ENCODE assay signal across 9 cellular contexts in the genomic region with DNA sequence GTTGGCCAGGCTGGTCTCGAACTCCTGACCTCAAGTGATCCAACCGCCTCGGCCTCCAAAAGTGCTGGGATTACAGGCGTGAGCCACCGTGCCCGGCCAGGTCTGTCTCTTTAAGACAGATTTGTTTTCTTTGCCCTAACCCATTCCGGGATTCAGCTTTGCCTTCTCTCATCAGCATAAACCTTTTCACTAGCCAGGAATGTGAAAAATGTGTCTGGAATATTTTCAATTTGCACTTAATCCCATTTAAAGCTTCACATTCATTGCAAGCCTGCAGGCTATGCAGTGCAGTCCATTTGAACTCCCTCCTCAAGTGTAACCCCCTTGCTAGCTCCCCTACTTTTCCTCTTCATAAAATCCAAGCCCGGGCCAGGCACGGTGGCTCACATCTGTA. TPM values are rescaled to one million over a fixed set of nuclear protein-coding genes. Genes with fewer than 3 reads are reported as not detected.
DNase-seq lines count a peak whose midpoint lies in the region; ATAC-seq and TF ChIP-seq lines count a peak whose summit lies in the region.
"Had no signal": no experiment of that assay in that cellular context is flagged by ENCODE, and none has a peak within 500 bp of the region (broad histone marks: within the 10 kb centered on the region; RNA-seq: fewer than 3 reads in every experiment).

No MANE protein-coding gene starts in this region.

- no peak overlapping the region for H2BK20ac ChIP-seq in H9 (ENCODE audit: low read depth, low read length, poor library complexity, severe bottlenecking)

- H3K27me3 ChIP-seq in H9 (ENCODE audit: insufficient read depth, low read length): no peaks in the 10 kb centered on the region
- no peaks in the 10 kb centered on the region for H3K27me3 ChIP-seq in left lung

- H3T11ph ChIP-seq in H9 (ENCODE audit: low read length): no peak overlapping the region

- H2AK5ac ChIP-seq in H9 (ENCODE audit: insufficient read length, low read length): no peak overlapping the region

- peak overlapping the region in 2 of 3 experiments; percentile 73 to 97; a peak in 5 of 7 replicates for H3K27ac Mint-ChIP-seq in H9
- H3K27ac Mint-ChIP-seq in activated naive CD8-positive, alpha-beta T cell treated with anti-CD3 and anti-CD28 coated beads, Interleukin-2, amount 10 ng/mL, durations not matched to agents 7 days and 5 days: peak overlapping the region; percentile 94

- peaks cover 0 to 11% of the 10 kb centered on the region in 2 donors for H3K36me3 ChIP-seq in left lung
- H3K36me3 ChIP-seq: prostate gland had no signal

- peaks cover 4% of the 10 kb centered on the region; the same call in 1 of the 2 replicates for H3K4me1 ChIP-seq in H9 (ENCODE audit: insufficient read depth, low read length)
- peaks cover 0 to 16% of the 10 kb centered on the region in 2 donors for H3K4me1 ChIP-seq in left lung
- H3K4me1 ChIP-seq: prostate gland had no signal

- no peak overlapping the region for H4K8ac ChIP-seq in H9 (replicated peaks; ENCODE audit: insufficient read length, low read depth, low read length)

- peaks cover 6 to 12% of the 10 kb centered on the region in 2 experiments for H3K9me3 Mint-ChIP-seq in H9
- H3K9me3 Mint-ChIP-seq in activated naive CD8-positive, alpha-beta T cell treated with anti-CD3 and anti-CD28 coated beads, Interleukin-2, amount 10 ng/mL, durations not matched to agents 7 days and 5 days: no peaks in the 10 kb centered on the region

- H2BK15ac ChIP-seq in H9 (ENCODE audit: low read depth, low read length): no peak overlapping the region

- intact Hi-C loops in left lung (cut with DNase I): no loop called here
- intact Hi-C loops in head of caudate nucleus (cut with DNase I): no loop called here

- CTCF ChIA-PET in GM10248 (lab: Yijun Ruan, JAX): interaction anchor here (0.9 to 1.9 kb wide), 2 partner anchors 13 to 36 kb away, joined by 4 to 5 read pairs; no protein-coding TSS in a partner anchor

- H3K79me1 ChIP-seq in H9 (ENCODE audit: insufficient read depth, low read depth, low read length, poor library complexity, severe bottlenecking): peaks cover 7% of the 10 kb centered on the region

- H2BK5ac ChIP-seq in H9 (ENCODE audit: insufficient read length, low read length): no peak overlapping the region

- no peak for TF ChIP-seq CTCF in H9 (conservative IDR thresholded peaks at IDR 0.05)
- TF ChIP-seq CTCF in left lung (IDR thresholded peaks at IDR 0.05): no peak
- no peak for TF ChIP-seq CTCF in GM10248 (IDR thresholded peaks at IDR 0.05; ENCODE audit: control extremely low read depth, extremely low read depth, low read depth, missing control alignments)

- no peak overlapping the region for H3K18ac ChIP-seq in H9 (ENCODE audit: insufficient read length, low read depth, low read length)

- H3K9ac ChIP-seq in H9 (ENCODE audit: extremely low read depth, insufficient read length, low read length): no peak overlapping the region

- no peak overlapping the region for H3K56ac ChIP-seq in H9 (ENCODE audit: insufficient read length, low read depth, low read length)

- no peak overlapping the region for H3K4me2 ChIP-seq in H9 (ENCODE audit: insufficient read depth, insufficient read length, low read length)

- H4K5ac ChIP-seq in H9 (ENCODE audit: insufficient read length, low read depth, low read length): no peak overlapping the region

- H2BK120ac ChIP-seq in H9 (ENCODE audit: low read depth, low read length, poor library complexity, severe bottlenecking): no peak overlapping the region

- ATAC-seq in activated naive CD8-positive, alpha-beta T cell treated with anti-CD3 and anti-CD28 coated beads, Interleukin-2, amount 10 ng/mL, durations not matched to agents 7 days and 5 days (ENCODE audit: low read depth): no peak
- no peak for ATAC-seq in left lung

- no peaks in the 10 kb centered on the region for H4K20me1 ChIP-seq in H9 (ENCODE audit: control insufficient read depth, insufficient read depth, insufficient read length)

- H3K27ac ChIP-seq in H9 (ENCODE audit: insufficient read length, low read depth, low read length): no peak overlapping the region
- H3K27ac ChIP-seq in left lung: peak overlapping the region in 1 of 2 donors; percentile 88
- H3K27ac ChIP-seq: prostate gland had no signal

- H3K79me2 ChIP-seq in H9 (ENCODE audit: insufficient read depth, low read length): no peaks in the 10 kb centered on the region

- H3K9me3 ChIP-seq in H9 (ENCODE audit: control insufficient read depth, low read depth, low read length): no peaks in the 10 kb centered on the region
- no peaks in the 10 kb centered on the region for H3K9me3 ChIP-seq in left lung
- H3K9me3 ChIP-seq: prostate gland had no signal

- no peak overlapping the region for H2AFZ ChIP-seq in H9 (ENCODE audit: low read length)

- H3K4me1 Mint-ChIP-seq in H9: peaks cover 11 to 21% of the 10 kb centered on the region in 2 experiments
- peaks cover 18% of the 10 kb centered on the region for H3K4me1 Mint-ChIP-seq in activated naive CD8-positive, alpha-beta T cell treated with anti-CD3 and anti-CD28 coated beads, Interleukin-2, amount 10 ng/mL, durations not matched to agents 7 days and 5 days

- no peak overlapping the region for H3K14ac ChIP-seq in H9 (ENCODE audit: insufficient read depth, low read length)

- no peak overlapping the region for H3K23ac ChIP-seq in H9 (ENCODE audit: insufficient read length, low read depth, low read length)

- peak overlapping the region; percentile 90 to 99 for H3K4me3 Mint-ChIP-seq in H9
- peak overlapping the region; percentile 94 for H3K4me3 Mint-ChIP-seq in activated naive CD8-positive, alpha-beta T cell treated with anti-CD3 and anti-CD28 coated beads, Interleukin-2, amount 10 ng/mL, durations not matched to agents 7 days and 5 days

- peaks cover 3% of the 10 kb centered on the region for H3K23me2 ChIP-seq in H9 (ENCODE audit: insufficient read length, low read depth, low read length, poor library complexity, severe bottlenecking)

- H3K36me3 Mint-ChIP-seq in H9 (ENCODE audit: insufficient read depth in 1 of 3, low read depth in 3 of 3): peaks cover 0 to 3% (median under 1%) of the 10 kb centered on the region in 3 experiments; a peak in 3 of 7 replicates
- H3K36me3 Mint-ChIP-seq in activated naive CD8-positive, alpha-beta T cell treated with anti-CD3 and anti-CD28 coated beads, Interleukin-2, amount 10 ng/mL, durations not matched to agents 7 days and 5 days: no peaks in the 10 kb centered on the region

- WGBS in H9 (ENCODE audit: extremely low coverage, insufficient read length, low lambda C conversion rate): no CpG with 5 or more reads among the region's 9 CpGs

- H3K4ac ChIP-seq in H9 (ENCODE audit: low read depth, low read length): no peak overlapping the region

- peak overlapping the region in 1 of 2 donors; percentile 100 for H3K4me3 ChIP-seq in left lung

- H2BK12ac ChIP-seq in H9 (ENCODE audit: insufficient read length, low read depth, low read length): no peak overlapping the region

- POLR2A ChIA-PET in activated naive CD8-positive, alpha-beta T cell treated with anti-CD3 and anti-CD28 coated beads, Interleukin-2, amount 10 ng/mL, durations not matched to agents 7 days and 5 days (lab: Charles Lee): interaction anchor here (0.5 to 2.6 kb wide), 2 partner anchors 33 to 64 kb away, joined by 3 to 25 read pairs; partner anchors contain the start of gene ZC3H4
- POLR2A ChIA-PET in GM10248 (lab: Yijun Ruan, JAX): interaction anchor here (0.6 kb wide), 1 partner anchor 23 kb away, joined by 4 read pairs; no protein-coding TSS in a partner anchor

- in situ Hi-C loops in ACHN (cut with HindIII; ENCODE audit: low pct_ligation_motif_present, low pct_unique_long_range_greater_than_20kb, low sequenced_read_pairs): no loop called here

- peak; percentile 47 for DNase-seq in ACHN
- DNase-seq in H9: no peak
- no peak for DNase-seq in activated naive CD8-positive, alpha-beta T cell treated with anti-CD3 and anti-CD28 coated beads, Interleukin-2, amount 10 ng/mL, durations not matched to agents 7 days and 5 days
- DNase-seq in kidney glomerular epithelial cell (lab: John Stamatoyannopoulos, UW): peak; percentile 44
- no peak for DNase-seq in left lung
- DNase-seq in head of caudate nucleus: no peak
- DNase-seq in activated gamma-delta T cell treated with Interleukin-2 at 50 U/mL for 16 hours: no peak
- no peak for DNase-seq in GM10248 (ENCODE audit: extremely low spot score)

- no peak overlapping the region for H4K91ac ChIP-seq in H9 (ENCODE audit: insufficient read length, low read depth, low read length)

- H3K27me3 Mint-ChIP-seq in H9 (ENCODE audit: low read depth): peaks cover 5% of the 10 kb centered on the region
- peaks cover 5% of the 10 kb centered on the region for H3K27me3 Mint-ChIP-seq in activated naive CD8-positive, alpha-beta T cell treated with anti-CD3 and anti-CD28 coated beads, Interleukin-2, amount 10 ng/mL, durations not matched to agents 7 days and 5 days

RNA-seq across cellular contexts. Expression of gene TMEM160, which starts 0.9 kb away (rescaled TPM):
- total RNA-seq in H9 (2021): 65.1 and 66.9 TPM in 2 replicates
- 10 to 100 TPM; 54.7 to 59.0 TPM for total RNA-seq in activated naive CD8-positive, alpha-beta T cell treated with anti-CD3 and anti-CD28 coated beads, Interleukin-2, amount 10 ng/mL, durations not matched to agents 7 days and 5 days
- total RNA-seq in left lung: 10 to 100 TPM; 31.6 to 33.5 TPM

RNA-seq across cellular contexts. Expression of gene NPAS1, which starts 29.7 kb away (rescaled TPM):
- total RNA-seq in H9 (2021): 17.8 and 20.0 TPM in 2 replicates
- total RNA-seq in activated naive CD8-positive, alpha-beta T cell treated with anti-CD3 and anti-CD28 coated beads, Interleukin-2, amount 10 ng/mL, durations not matched to agents 7 days and 5 days: under 1 TPM; 0.43 to 0.61 TPM
- total RNA-seq in left lung: under 1 TPM; 0.50 to 0.70 TPM

Comparison
In these comparisons a context has a peak if more than half of its experiments do, and no peak if none do; other contexts are left out.
1. DNase-seq: peak in ACHN (single experiment) and kidney glomerular epithelial cell (single experiment); none in H9 (single experiment), activated naive CD8-positive, alpha-beta T cell treated with anti-CD3 and anti-CD28 coated beads, Interleukin-2, amount 10 ng/mL, durations not matched to agents 7 days and 5 days (single experiment), left lung (0 of 2), head of caudate nucleus (0 of 42), activated gamma-delta T cell treated with Interleukin-2 at 50 U/mL for 16 hours (single experiment) and GM10248 (single experiment).
2. RNA of gene NPAS1, which starts 29.7 kb away (total RNA-seq): 17.8 to 20.0 TPM in H9; 0.50 to 0.70 TPM in left lung and 0.43 to 0.61 TPM in activated naive CD8-positive, alpha-beta T cell treated with anti-CD3 and anti-CD28 coated beads, Interleukin-2, amount 10 ng/mL, durations not matched to agents 7 days and 5 days; every median in the first group is over 10 times any median in the second.